20 cellular contexts compared by ENCODE assay signal in the genomic region with DNA sequence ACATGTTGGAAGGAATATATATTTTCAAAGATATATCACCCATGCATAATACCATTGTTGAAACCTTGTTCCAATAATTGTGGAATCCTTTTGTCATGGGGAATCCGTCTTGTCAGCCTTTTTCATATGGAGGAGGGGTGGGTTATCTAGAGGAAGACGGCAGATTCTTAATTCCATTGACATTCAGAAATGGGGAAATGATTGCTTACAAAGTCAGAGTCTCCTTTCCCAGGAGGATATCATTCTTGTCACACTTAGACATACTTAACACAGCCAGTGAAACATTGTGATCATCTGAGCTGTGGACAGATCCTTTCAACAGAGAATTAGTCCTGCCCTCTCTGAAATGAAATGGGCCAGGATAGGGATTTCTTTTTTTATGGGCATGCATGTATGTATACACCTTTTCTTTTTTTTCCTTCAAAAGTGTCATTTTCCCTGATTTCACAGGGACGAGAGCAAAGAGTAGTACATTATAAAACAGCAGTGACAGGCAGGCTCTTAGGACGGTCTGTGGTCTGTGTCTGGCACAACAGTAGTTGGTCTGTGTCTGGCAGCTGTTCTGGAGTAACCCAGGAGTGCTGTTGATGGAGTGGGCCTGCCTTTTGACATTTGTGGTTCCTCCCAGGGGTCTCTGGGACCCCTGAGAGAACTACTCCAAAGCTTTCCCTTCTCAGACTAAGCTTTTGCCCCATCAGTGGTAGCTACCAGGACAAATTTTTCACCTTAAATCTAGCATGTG.
"Had no signal": no experiment of that assay in that cellular context is flagged by ENCODE, and none has a peak within 500 bp of the region (broad histone marks: within the 10 kb centered on the region; RNA-seq: fewer than 3 reads in every experiment).

No MANE protein-coding gene starts in this region.

- H3K27ac Mint-ChIP-seq: activated CD8-positive, alpha-beta T cell treated with anti-CD3 and anti-CD28 coated beads for 36 hours; activated naive CD4-positive, alpha-beta T cell treated with anti-CD3 and anti-CD28 coated beads, Interleukin-2, amount 10 ng/mL, durations not matched to agents 7 days and 5 days; activated naive CD8-positive, alpha-beta T cell treated with anti-CD3 and anti-CD28 coated beads for 36 hours; activated T-cell treated with anti-CD3 and anti-CD28 coated beads, Interleukin-2, amount 50 U/mL, for 72 hours; activated T-helper 2 cell treated with anti-CD3 and anti-CD28 coated beads, Interferon-gamma antibody, Interleukin-2, Interleukin-4, amounts not matched to agents 10 μg/mL and 5 μg/mL and 100 μg/mL, durations not matched to agents 14 hours and 24 hours and 36 hours; T-helper 1 cell treated with Interleukin-12 subunit alpha and Interleukin-12 subunit beta and Interleukin-4 antibody, amounts not matched to agents 30 μg/mL and 1 μg/mL, for 36 hours had no signal

- H3K27me3 ChIP-seq: Peyer's patch had no signal

- H3K4me1 ChIP-seq: Peyer's patch had no signal

- H3K9me3 Mint-ChIP-seq: activated CD8-positive, alpha-beta T cell treated with anti-CD3 and anti-CD28 coated beads for 36 hours; activated naive CD4-positive, alpha-beta T cell treated with anti-CD3 and anti-CD28 coated beads, Interleukin-2, amount 10 ng/mL, durations not matched to agents 7 days and 5 days; activated naive CD8-positive, alpha-beta T cell treated with anti-CD3 and anti-CD28 coated beads for 36 hours; activated T-cell treated with anti-CD3 and anti-CD28 coated beads, Interleukin-2, amount 50 U/mL, for 72 hours; activated T-helper 2 cell treated with anti-CD3 and anti-CD28 coated beads, Interferon-gamma antibody, Interleukin-2, Interleukin-4, amounts not matched to agents 10 μg/mL and 5 μg/mL and 100 μg/mL, durations not matched to agents 14 hours and 24 hours and 36 hours; T-helper 1 cell treated with Interleukin-12 subunit alpha and Interleukin-12 subunit beta and Interleukin-4 antibody, amounts not matched to agents 30 μg/mL and 1 μg/mL, for 36 hours had no signal

- H3K4me3 Mint-ChIP-seq: activated CD8-positive, alpha-beta T cell treated with anti-CD3 and anti-CD28 coated beads for 36 hours; activated naive CD4-positive, alpha-beta T cell treated with anti-CD3 and anti-CD28 coated beads, Interleukin-2, amount 10 ng/mL, durations not matched to agents 7 days and 5 days; activated naive CD8-positive, alpha-beta T cell treated with anti-CD3 and anti-CD28 coated beads for 36 hours; activated T-cell treated with anti-CD3 and anti-CD28 coated beads, Interleukin-2, amount 50 U/mL, for 72 hours; T-helper 1 cell treated with Interleukin-12 subunit alpha and Interleukin-12 subunit beta and Interleukin-4 antibody, amounts not matched to agents 30 μg/mL and 1 μg/mL, for 36 hours had no signal

- DNase-seq: activated CD4-positive, alpha-beta T cell treated with anti-CD3 and anti-CD28 coated beads for 4 hours; activated CD8-positive, alpha-beta memory T cell treated with anti-CD3 and anti-CD28 coated beads, Interleukin-2, amount 50 U/mL, for 4 hours; activated CD8-positive, alpha-beta T cell treated with anti-CD3 and anti-CD28 coated beads for 36 hours; activated gamma-delta T cell treated with Interleukin-2 at 50 U/mL for 16 hours; activated naive CD4-positive, alpha-beta T cell treated with anti-CD3 and anti-CD28 coated beads, Interleukin-2, amount 10 ng/mL, durations not matched to agents 7 days and 5 days; activated naive CD8-positive, alpha-beta T cell treated with anti-CD3 and anti-CD28 coated beads for 36 hours; activated T-cell treated with anti-CD3 and anti-CD28 coated beads, Interleukin-2, amount 50 U/mL, for 72 hours; KBM-7; NCI-H1092; NCI-H1417 treated with DMSO at 0.1 percent for 48 hours; NCI-H1694; NCI-H2029; NCI-H2107; NCI-H510A treated with DMSO at 0.1 percent for 48 hours; Peyer's patch; SHP77 treated with DMSO at 0.1 percent for 48 hours had no signal

- ATAC-seq: activated CD4-positive, CD25-positive, alpha-beta regulatory T cell treated with anti-CD3 and anti-CD28 coated beads, Interleukin-2, amount 50 U/mL, for 24 hours; activated CD8-positive, alpha-beta T cell treated with anti-CD3 and anti-CD28 coated beads for 36 hours; activated T-cell treated with anti-CD3 and anti-CD28 coated beads, Interleukin-2, amount 50 U/mL, for 72 hours had no signal

- H3K27me3 Mint-ChIP-seq: activated CD8-positive, alpha-beta T cell treated with anti-CD3 and anti-CD28 coated beads for 36 hours; activated naive CD4-positive, alpha-beta T cell treated with anti-CD3 and anti-CD28 coated beads, Interleukin-2, amount 10 ng/mL, durations not matched to agents 7 days and 5 days; activated naive CD8-positive, alpha-beta T cell treated with anti-CD3 and anti-CD28 coated beads for 36 hours had no signal

- H3K4me3 ChIP-seq: Peyer's patch had no signal

- H3K4me1 Mint-ChIP-seq: activated naive CD4-positive, alpha-beta T cell treated with anti-CD3 and anti-CD28 coated beads, Interleukin-2, amount 10 ng/mL, durations not matched to agents 7 days and 5 days had no signal

- H3K27ac ChIP-seq: Peyer's patch, RWPE1 had no signal

- H3K9me3 ChIP-seq: Peyer's patch had no signal
